8 cellular contexts compared by ENCODE assay signal in genomic region chr12:6540181-6540877, GRCh38. TPM values are rescaled to one million over a fixed set of nuclear protein-coding genes. Genes with fewer than 3 reads are reported as not detected.
DNase-seq lines count a peak whose midpoint lies in the region; ATAC-seq and TF ChIP-seq lines count a peak whose summit lies in the region.

No MANE protein-coding gene starts in this region.

- peaks cover 12% of the 10 kb centered on the region for H4K20me1 ChIP-seq in DOHH2 (ENCODE audit: control insufficient read depth, insufficient read depth, low read depth, low read length)

- no peaks in the 10 kb centered on the region for H3K9me3 ChIP-seq in DOHH2 (ENCODE audit: control insufficient read depth, insufficient read depth, low read length)
- no peaks in the 10 kb centered on the region for H3K9me3 ChIP-seq in colonic mucosa
- H3K9me3 ChIP-seq in right lobe of liver: no peaks in the 10 kb centered on the region
- no peaks in the 10 kb centered on the region for H3K9me3 ChIP-seq in stomach smooth muscle (ENCODE audit: control insufficient read depth in 2 of 2, low read length in 2 of 2)

- ATAC-seq in right lobe of liver (peak; percentile 10 to 38 (median 13)), GM21717 (IDR thresholded peaks at IDR 0.05; ENCODE audit: unreplicated experiment) (no peak)

- H3K27me3 ChIP-seq in DOHH2 (ENCODE audit: control insufficient read depth, low read length): no peaks in the 10 kb centered on the region
- no peaks in the 10 kb centered on the region for H3K27me3 ChIP-seq in colonic mucosa
- no peaks in the 10 kb centered on the region for H3K27me3 ChIP-seq in right lobe of liver
- H3K27me3 ChIP-seq in stomach smooth muscle (ENCODE audit: control insufficient read depth in 1 of 2, insufficient read depth in 2 of 2, low read length in 2 of 2): no peaks in the 10 kb centered on the region

- no peak for TF ChIP-seq POLR2A in right lobe of liver (IDR thresholded peaks at IDR 0.05)

- H3F3A ChIP-seq in DOHH2 (ENCODE audit: control insufficient read depth, insufficient read depth): peaks cover 50% of the 10 kb centered on the region

- 0 out of 2 replicates have a peak overlapping the region, but pooled peaks have one; percentile 2 for H3K4me3 ChIP-seq in DOHH2 (ENCODE audit: low read length)
- H3K4me3 ChIP-seq in colonic mucosa: no peak overlapping the region
- H3K4me3 ChIP-seq in right lobe of liver: no peak overlapping the region
- H3K4me3 ChIP-seq in stomach smooth muscle (ENCODE audit: low read length in 2 of 2): peak overlapping the region in 1 of 2 donors; percentile 22

- peak overlapping the region; percentile 17; the same call in 1 of the 2 replicates for H3K4me2 ChIP-seq in DOHH2 (ENCODE audit: low read length)

- intact Hi-C loops in colonic mucosa (cut with DNase I) (no loop called here), right lobe of liver (cut with DNase I) (loop anchor here in 1 of 2 donors (10.0 kb wide), 1 partner anchor 116 kb away; no protein-coding TSS in a partner anchor)

- whole genome bisulfite sequencing in right lobe of liver (ENCODE audit: insufficient coverage, low coverage, low lambda C conversion rate, missing lambda C conversion rate): 76% methylated on average over 6 of the region's 35 CpGs

- H3K27ac ChIP-seq in DOHH2 (ENCODE audit: low read depth, low read length) (no peak overlapping the region), colonic mucosa (peak overlapping the region; percentile 73), right lobe of liver (peak overlapping the region in 2 of 3 donors; percentile 9 to 87), stomach smooth muscle (ENCODE audit: low read length) (peak overlapping the region; percentile 55)

- no peaks in the 10 kb centered on the region for H3K9me2 ChIP-seq in DOHH2 (replicated peaks; ENCODE audit: control insufficient read depth, low read length)

- H3K9ac ChIP-seq in colonic mucosa (ENCODE audit: low read depth in 2 of 2, low read length in 2 of 2): peak overlapping the region; percentile 17 to 52
- no peak overlapping the region for H3K9ac ChIP-seq in stomach smooth muscle (ENCODE audit: low read length in 2 of 2)

- DNase-seq in Kasumi-1 (lab: John Stamatoyannopoulos, UW) (peak; percentile 35 to 51), T-helper 2 cell (peak in 4 of 5 experiments; percentile 22 to 62 (median 35)), colonic mucosa (peak; percentile 99), right lobe of liver (peak; percentile 71 to 75 (median 75)), KG1 (lab: John Stamatoyannopoulos, UW) (no peak)

- H3K36me3 ChIP-seq in DOHH2 (ENCODE audit: control insufficient read depth, low read length): peaks cover 75% of the 10 kb centered on the region
- peaks cover 15% of the 10 kb centered on the region for H3K36me3 ChIP-seq in colonic mucosa
- H3K36me3 ChIP-seq in right lobe of liver: peaks cover 7 to 33% (median 22%) of the 10 kb centered on the region in 4 donors
- peaks cover 45 to 46% of the 10 kb centered on the region in 2 donors for H3K36me3 ChIP-seq in stomach smooth muscle (ENCODE audit: control insufficient read depth in 2 of 2, insufficient read depth in 2 of 2, low read length in 2 of 2)

- peaks cover 16% of the 10 kb centered on the region for H3K79me2 ChIP-seq in DOHH2 (ENCODE audit: control insufficient read depth, low read length)

- no peak for TF ChIP-seq CTCF in DOHH2 (IDR thresholded peaks at IDR 0.05; ENCODE audit: low read depth, low read length, poor library complexity, severe bottlenecking)
- TF ChIP-seq CTCF in colonic mucosa (IDR thresholded peaks at IDR 0.05): no peak
- TF ChIP-seq CTCF in right lobe of liver (IDR thresholded peaks at IDR 0.05): no peak

- H3K4me1 ChIP-seq in DOHH2 (ENCODE audit: control insufficient read depth, low read length): peaks cover 54% of the 10 kb centered on the region
- H3K4me1 ChIP-seq in colonic mucosa: peaks cover 40% of the 10 kb centered on the region
- H3K4me1 ChIP-seq in right lobe of liver: peaks cover 5 to 39% (median 17%) of the 10 kb centered on the region in 4 donors
- H3K4me1 ChIP-seq in stomach smooth muscle (ENCODE audit: control insufficient read depth, insufficient read depth, low read length): peaks cover 59% of the 10 kb centered on the region

RNA-seq across cellular contexts. Expression of gene GAPDH, which starts 6.0 kb away (rescaled TPM):
- total RNA-seq in colonic mucosa: 1,000 to 10,000 TPM; 3,442 to 3,768 TPM
- 1,000 to 10,000 TPM in 4 of 6 experiments, 100 to 1,000 TPM in 2; 788 to 3,247 (median 1,580) TPM for total RNA-seq in right lobe of liver

RNA-seq across cellular contexts. Expression of gene IFFO1, which starts 15.5 kb away (rescaled TPM):
- total RNA-seq in colonic mucosa: 1 to 10 TPM; 2.5 to 4.1 TPM
- 1 to 10 TPM; 5.5 to 9.3 (median 7.4) TPM for total RNA-seq in right lobe of liver

RNA-seq across cellular contexts. Expression of gene NOP2, which starts 27.8 kb away (rescaled TPM):
- total RNA-seq in colonic mucosa: 10 to 100 TPM; 19.1 to 39.6 TPM
- total RNA-seq in right lobe of liver: 10 to 100 TPM; 12.6 to 20.1 (median 18.5) TPM

RNA-seq across cellular contexts. Expression of gene NCAPD2, which starts 46.4 kb away (rescaled TPM):
- total RNA-seq in colonic mucosa: 10 to 100 TPM; 35.9 to 94.1 TPM
- total RNA-seq in right lobe of liver: 10 to 100 TPM in 2 of 6 experiments, 1 to 10 TPM in 4; 6.2 to 40.9 (median 8.4) TPM

RNA-seq across cellular contexts. Expression of gene MRPL51, which starts 47.3 kb away (rescaled TPM):
- total RNA-seq in colonic mucosa (100 to 1,000 TPM; 132 to 220 TPM), right lobe of liver (100 to 1,000 TPM in 1 of 6 experiments, 10 to 100 TPM in 5; 38.2 to 104 (median 80.2) TPM)

Comparison
In these comparisons a context has a peak if more than half of its experiments do, and no peak if none do; other contexts are left out.
1. H3K9ac ChIP-seq: peak in colonic mucosa (2 of 2); none in stomach smooth muscle (0 of 2).